ENCODE assay signal across 1 cellular context in the genomic region with DNA sequence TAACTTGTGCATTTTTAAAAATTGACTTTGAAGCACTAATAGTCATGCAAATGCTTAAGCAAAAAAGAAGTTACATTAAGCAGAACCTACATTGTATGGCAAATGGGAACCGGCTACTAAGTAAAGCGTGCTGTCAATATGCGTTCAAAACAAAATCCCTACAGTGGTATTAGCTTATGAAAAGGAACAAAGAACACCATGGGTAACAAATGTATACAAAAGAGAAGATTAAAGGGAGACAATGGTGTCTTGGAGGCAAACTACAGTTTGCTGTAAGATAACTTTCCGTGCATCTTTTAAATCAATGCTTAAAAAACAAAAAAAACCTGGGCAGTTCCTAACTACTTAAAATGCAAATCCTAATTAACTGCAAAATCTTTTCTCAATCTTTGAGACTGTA.
TF ChIP-seq lines count a peak whose summit lies in the region.

No MANE protein-coding gene starts in this region.

TF ChIP-seq in HepG2, 621 proteins besides CTCF, POLR2A, EP300 and RAD21:
- no peak for TF ChIP-seq ZBTB7A (CRISPR knock-in tag; IDR thresholded peaks at IDR 0.05)
- no peak for TF ChIP-seq ZNF207 (IDR thresholded peaks at IDR 0.05; ENCODE audit: borderline replicate concordance)
- TF ChIP-seq, protein P1, sequence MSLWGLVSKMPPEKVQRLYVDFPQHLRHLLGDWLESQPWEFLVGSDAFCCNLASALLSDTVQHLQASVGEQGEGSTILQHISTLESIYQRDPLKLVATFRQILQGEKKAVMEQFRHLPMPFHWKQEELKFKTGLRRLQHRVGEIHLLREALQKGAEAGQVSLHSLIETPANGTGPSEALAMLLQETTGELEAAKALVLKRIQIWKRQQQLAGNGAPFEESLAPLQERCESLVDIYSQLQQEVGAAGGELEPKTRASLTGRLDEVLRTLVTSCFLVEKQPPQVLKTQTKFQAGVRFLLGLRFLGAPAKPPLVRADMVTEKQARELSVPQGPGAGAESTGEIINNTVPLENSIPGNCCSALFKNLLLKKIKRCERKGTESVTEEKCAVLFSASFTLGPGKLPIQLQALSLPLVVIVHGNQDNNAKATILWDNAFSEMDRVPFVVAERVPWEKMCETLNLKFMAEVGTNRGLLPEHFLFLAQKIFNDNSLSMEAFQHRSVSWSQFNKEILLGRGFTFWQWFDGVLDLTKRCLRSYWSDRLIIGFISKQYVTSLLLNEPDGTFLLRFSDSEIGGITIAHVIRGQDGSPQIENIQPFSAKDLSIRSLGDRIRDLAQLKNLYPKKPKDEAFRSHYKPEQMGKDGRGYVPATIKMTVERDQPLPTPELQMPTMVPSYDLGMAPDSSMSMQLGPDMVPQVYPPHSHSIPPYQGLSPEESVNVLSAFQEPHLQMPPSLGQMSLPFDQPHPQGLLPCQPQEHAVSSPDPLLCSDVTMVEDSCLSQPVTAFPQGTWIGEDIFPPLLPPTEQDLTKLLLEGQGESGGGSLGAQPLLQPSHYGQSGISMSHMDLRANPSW (CRISPR knock-in tag; IDR thresholded peaks at IDR 0.05; ENCODE audit: borderline replicate concordance): no peak
- TF ChIP-seq, protein P2, sequence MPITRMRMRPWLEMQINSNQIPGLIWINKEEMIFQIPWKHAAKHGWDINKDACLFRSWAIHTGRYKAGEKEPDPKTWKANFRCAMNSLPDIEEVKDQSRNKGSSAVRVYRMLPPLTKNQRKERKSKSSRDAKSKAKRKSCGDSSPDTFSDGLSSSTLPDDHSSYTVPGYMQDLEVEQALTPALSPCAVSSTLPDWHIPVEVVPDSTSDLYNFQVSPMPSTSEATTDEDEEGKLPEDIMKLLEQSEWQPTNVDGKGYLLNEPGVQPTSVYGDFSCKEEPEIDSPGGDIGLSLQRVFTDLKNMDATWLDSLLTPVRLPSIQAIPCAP (CRISPR knock-in tag; IDR thresholded peaks at IDR 0.05; ENCODE audit: low read depth): no peak
- TF ChIP-seq HOXA3 (CRISPR knock-in tag; IDR thresholded peaks at IDR 0.05): no peak
- TF ChIP-seq, protein P3, sequence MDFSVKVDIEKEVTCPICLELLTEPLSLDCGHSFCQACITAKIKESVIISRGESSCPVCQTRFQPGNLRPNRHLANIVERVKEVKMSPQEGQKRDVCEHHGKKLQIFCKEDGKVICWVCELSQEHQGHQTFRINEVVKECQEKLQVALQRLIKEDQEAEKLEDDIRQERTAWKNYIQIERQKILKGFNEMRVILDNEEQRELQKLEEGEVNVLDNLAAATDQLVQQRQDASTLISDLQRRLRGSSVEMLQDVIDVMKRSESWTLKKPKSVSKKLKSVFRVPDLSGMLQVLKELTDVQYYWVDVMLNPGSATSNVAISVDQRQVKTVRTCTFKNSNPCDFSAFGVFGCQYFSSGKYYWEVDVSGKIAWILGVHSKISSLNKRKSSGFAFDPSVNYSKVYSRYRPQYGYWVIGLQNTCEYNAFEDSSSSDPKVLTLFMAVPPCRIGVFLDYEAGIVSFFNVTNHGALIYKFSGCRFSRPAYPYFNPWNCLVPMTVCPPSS (IDR thresholded peaks at IDR 0.05): no peak
- TF ChIP-seq ZNF777 (CRISPR knock-in tag; IDR thresholded peaks at IDR 0.05): no peak
- no peak for TF ChIP-seq RARA (CRISPR knock-in tag; IDR thresholded peaks at IDR 0.05)
- no peak for TF ChIP-seq NCOR1 (IDR thresholded peaks at IDR 0.05; ENCODE audit: borderline replicate concordance, low read length)
- TF ChIP-seq MTA3 (CRISPR knock-in tag; IDR thresholded peaks at IDR 0.05): no peak
- no peak for TF ChIP-seq STAG1 (CRISPR knock-in tag; IDR thresholded peaks at IDR 0.05)
- TF ChIP-seq, protein P4, sequence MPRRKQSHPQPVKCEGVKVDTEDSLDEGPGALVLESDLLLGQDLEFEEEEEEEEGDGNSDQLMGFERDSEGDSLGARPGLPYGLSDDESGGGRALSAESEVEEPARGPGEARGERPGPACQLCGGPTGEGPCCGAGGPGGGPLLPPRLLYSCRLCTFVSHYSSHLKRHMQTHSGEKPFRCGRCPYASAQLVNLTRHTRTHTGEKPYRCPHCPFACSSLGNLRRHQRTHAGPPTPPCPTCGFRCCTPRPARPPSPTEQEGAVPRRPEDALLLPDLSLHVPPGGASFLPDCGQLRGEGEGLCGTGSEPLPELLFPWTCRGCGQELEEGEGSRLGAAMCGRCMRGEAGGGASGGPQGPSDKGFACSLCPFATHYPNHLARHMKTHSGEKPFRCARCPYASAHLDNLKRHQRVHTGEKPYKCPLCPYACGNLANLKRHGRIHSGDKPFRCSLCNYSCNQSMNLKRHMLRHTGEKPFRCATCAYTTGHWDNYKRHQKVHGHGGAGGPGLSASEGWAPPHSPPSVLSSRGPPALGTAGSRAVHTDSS (CRISPR knock-in tag; conservative IDR thresholded peaks at IDR 0.05): no peak
- TF ChIP-seq, protein P5, sequence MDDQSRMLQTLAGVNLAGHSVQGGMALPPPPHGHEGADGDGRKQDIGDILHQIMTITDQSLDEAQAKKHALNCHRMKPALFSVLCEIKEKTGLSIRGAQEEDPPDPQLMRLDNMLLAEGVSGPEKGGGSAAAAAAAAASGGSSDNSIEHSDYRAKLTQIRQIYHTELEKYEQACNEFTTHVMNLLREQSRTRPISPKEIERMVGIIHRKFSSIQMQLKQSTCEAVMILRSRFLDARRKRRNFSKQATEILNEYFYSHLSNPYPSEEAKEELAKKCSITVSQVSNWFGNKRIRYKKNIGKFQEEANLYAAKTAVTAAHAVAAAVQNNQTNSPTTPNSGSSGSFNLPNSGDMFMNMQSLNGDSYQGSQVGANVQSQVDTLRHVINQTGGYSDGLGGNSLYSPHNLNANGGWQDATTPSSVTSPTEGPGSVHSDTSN (CRISPR knock-in tag; IDR thresholded peaks at IDR 0.05; ENCODE audit: borderline replicate concordance): no peak
- no peak for TF ChIP-seq TAF15 (IDR thresholded peaks at IDR 0.05; ENCODE audit: low read depth, low read length, poor library complexity, severe bottlenecking)
- TF ChIP-seq, protein P6, sequence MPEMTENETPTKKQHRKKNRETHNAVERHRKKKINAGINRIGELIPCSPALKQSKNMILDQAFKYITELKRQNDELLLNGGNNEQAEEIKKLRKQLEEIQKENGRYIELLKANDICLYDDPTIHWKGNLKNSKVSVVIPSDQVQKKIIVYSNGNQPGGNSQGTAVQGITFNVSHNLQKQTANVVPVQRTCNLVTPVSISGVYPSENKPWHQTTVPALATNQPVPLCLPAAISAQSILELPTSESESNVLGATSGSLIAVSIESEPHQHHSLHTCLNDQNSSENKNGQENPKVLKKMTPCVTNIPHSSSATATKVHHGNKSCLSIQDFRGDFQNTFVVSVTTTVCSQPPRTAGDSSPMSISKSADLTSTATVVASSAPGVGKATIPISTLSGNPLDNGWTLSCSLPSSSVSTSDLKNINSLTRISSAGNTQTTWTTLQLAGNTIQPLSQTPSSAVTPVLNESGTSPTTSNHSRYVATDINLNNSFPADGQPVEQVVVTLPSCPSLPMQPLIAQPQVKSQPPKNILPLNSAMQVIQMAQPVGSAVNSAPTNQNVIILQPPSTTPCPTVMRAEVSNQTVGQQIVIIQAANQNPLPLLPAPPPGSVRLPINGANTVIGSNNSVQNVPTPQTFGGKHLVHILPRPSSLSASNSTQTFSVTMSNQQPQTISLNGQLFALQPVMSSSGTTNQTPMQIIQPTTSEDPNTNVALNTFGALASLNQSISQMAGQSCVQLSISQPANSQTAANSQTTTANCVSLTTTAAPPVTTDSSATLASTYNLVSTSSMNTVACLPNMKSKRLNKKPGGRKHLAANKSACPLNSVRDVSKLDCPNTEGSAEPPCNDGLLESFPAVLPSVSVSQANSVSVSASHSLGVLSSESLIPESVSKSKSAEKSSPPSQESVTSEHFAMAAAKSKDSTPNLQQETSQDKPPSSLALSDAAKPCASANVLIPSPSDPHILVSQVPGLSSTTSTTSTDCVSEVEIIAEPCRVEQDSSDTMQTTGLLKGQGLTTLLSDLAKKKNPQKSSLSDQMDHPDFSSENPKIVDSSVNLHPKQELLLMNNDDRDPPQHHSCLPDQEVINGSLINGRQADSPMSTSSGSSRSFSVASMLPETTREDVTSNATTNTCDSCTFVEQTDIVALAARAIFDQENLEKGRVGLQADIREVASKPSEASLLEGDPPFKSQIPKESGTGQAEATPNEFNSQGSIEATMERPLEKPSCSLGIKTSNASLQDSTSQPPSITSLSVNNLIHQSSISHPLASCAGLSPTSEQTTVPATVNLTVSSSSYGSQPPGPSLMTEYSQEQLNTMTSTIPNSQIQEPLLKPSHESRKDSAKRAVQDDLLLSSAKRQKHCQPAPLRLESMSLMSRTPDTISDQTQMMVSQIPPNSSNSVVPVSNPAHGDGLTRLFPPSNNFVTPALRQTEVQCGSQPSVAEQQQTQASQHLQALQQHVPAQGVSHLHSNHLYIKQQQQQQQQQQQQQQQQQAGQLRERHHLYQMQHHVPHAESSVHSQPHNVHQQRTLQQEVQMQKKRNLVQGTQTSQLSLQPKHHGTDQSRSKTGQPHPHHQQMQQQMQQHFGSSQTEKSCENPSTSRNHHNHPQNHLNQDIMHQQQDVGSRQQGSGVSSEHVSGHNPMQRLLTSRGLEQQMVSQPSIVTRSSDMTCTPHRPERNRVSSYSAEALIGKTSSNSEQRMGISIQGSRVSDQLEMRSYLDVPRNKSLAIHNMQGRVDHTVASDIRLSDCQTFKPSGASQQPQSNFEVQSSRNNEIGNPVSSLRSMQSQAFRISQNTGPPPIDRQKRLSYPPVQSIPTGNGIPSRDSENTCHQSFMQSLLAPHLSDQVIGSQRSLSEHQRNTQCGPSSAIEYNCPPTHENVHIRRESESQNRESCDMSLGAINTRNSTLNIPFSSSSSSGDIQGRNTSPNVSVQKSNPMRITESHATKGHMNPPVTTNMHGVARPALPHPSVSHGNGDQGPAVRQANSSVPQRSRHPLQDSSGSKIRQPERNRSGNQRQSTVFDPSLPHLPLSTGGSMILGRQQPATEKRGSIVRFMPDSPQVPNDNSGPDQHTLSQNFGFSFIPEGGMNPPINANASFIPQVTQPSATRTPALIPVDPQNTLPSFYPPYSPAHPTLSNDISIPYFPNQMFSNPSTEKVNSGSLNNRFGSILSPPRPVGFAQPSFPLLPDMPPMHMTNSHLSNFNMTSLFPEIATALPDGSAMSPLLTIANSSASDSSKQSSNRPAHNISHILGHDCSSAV (CRISPR knock-in tag; IDR thresholded peaks at IDR 0.05; ENCODE audit: borderline replicate concordance): no peak
- TF ChIP-seq FOXK1 (CRISPR knock-in tag; IDR thresholded peaks at IDR 0.05; ENCODE audit: borderline replicate concordance, low read depth): no peak
- TF ChIP-seq SRSF9 (IDR thresholded peaks at IDR 0.05; ENCODE audit: borderline replicate concordance, insufficient read depth, low read depth, low read length, poor library complexity, severe bottlenecking): no peak
- TF ChIP-seq SRSF1 (optimal IDR thresholded peaks at IDR 0.05; ENCODE audit: low read depth, low read length): no peak
- no peak for TF ChIP-seq ZNF557 (CRISPR knock-in tag; IDR thresholded peaks at IDR 0.05)
- TF ChIP-seq ZNF510 (CRISPR knock-in tag; IDR thresholded peaks at IDR 0.05; ENCODE audit: low read depth): no peak
